In genomic region chr4:141447761-141448160, GRCh38 we compare ENCODE assay signal across 3 cellular contexts.
"Had no signal": no experiment of that assay in that cellular context is flagged by ENCODE, and none has a peak within 500 bp of the region (broad histone marks: within the 10 kb centered on the region; RNA-seq: fewer than 3 reads in every experiment).

No MANE protein-coding gene starts in this region.

- ATAC-seq: GM12878 had no signal

- DNase-seq: GDM1, GF-D8 had no signal

- H3K4me3 ChIP-seq: GM12878 had no signal
